In the genomic region with DNA sequence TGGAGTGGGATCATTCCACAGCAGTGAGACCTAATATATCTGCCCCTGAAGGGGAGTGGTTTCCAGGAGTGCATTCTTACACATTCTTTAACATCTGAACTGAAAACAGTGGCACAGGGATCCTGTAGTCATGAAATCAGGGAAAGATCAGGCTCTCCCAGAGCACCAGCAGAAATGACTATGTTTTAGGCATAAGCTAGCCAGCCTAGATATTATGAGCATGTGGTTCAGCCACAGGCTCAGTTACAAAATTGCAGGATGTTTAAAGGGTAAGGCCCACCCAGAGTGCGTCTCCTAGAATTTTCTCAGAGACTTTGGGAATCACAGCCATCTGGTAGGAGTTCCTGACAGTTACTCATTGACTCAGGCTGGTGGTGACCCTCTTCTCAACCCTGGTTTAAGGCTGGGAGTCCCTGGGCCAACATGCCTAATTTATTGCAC, we compare ENCODE assay signal across 15 cellular contexts. TPM values are rescaled to one million over a fixed set of nuclear protein-coding genes. Genes with fewer than 3 reads are reported as not detected.
DNase-seq lines count a peak whose midpoint lies in the region; ATAC-seq, FAIRE-seq and TF ChIP-seq lines count a peak whose summit lies in the region.
"Had no signal": no experiment of that assay in that cellular context is flagged by ENCODE, and none has a peak within 500 bp of the region (broad histone marks: within the 10 kb centered on the region; RNA-seq: fewer than 3 reads in every experiment).

No MANE protein-coding gene starts in this region.

- no peak overlapping the region for H3K4me3 ChIP-seq in GM23338
- no peak overlapping the region for H3K4me3 ChIP-seq in ascending aorta

- H3F3A ChIP-seq in GM23338 (replicated peaks; ENCODE audit: low read depth): no peaks in the 10 kb centered on the region

- H3K9me3 ChIP-seq in ascending aorta: no peaks in the 10 kb centered on the region

- H3K79me2 ChIP-seq in GM23338 (replicated peaks; ENCODE audit: insufficient read depth): peaks cover 43% of the 10 kb centered on the region

- H3K4me3 Mint-ChIP-seq in GM23338: no peak overlapping the region
- H3K4me3 Mint-ChIP-seq: activated CD4-positive, alpha-beta T cell treated with anti-CD3 and anti-CD28 coated beads for 36 hours; activated T-cell treated with anti-CD3 and anti-CD28 coated beads, Interleukin-2, amount 50 U/mL, for 72 hours; CD4-positive, alpha-beta memory T cell; T-helper 17 cell had no signal

- peaks cover 44% of the 10 kb centered on the region for H3K4me1 Mint-ChIP-seq in GM23338
- H3K4me1 Mint-ChIP-seq: activated CD4-positive, alpha-beta T cell treated with anti-CD3 and anti-CD28 coated beads for 36 hours; CD4-positive, alpha-beta memory T cell; T-helper 17 cell had no signal

- H3K27ac ChIP-seq in GM23338 (ENCODE audit: low read depth) (no peak overlapping the region), ascending aorta (peak overlapping the region; percentile 77 to 80)

- H3K27me3 Mint-ChIP-seq in GM23338 (ENCODE audit: insufficient read depth, low read depth, poor library complexity): peaks cover 4% of the 10 kb centered on the region

- ATAC-seq in GM23338: no peak
- ATAC-seq: activated CD4-positive, alpha-beta T cell treated with anti-CD3 and anti-CD28 coated beads for 36 hours; activated T-cell treated with anti-CD3 and anti-CD28 coated beads, Interleukin-2, amount 50 U/mL, for 72 hours; T-helper 17 cell had no signal

- H2AFZ ChIP-seq in GM23338: no peak overlapping the region

- H3K36me3 Mint-ChIP-seq in GM23338 (ENCODE audit: low read depth): peaks cover 56% of the 10 kb centered on the region
- H3K36me3 Mint-ChIP-seq: CD4-positive, alpha-beta memory T cell had no signal

- H3K4me1 ChIP-seq in GM23338 (ENCODE audit: insufficient read depth): peaks cover 12% of the 10 kb centered on the region
- peaks cover 26 to 91% of the 10 kb centered on the region in 2 donors for H3K4me1 ChIP-seq in ascending aorta

- intact Hi-C loops in ascending aorta (cut with DNase I): loop anchor here (10.0 kb wide), 2 partner anchors 315 to 755 kb away; partner anchors contain the start of genes COX17, GTF2E1 and RABL3

- no peaks in the 10 kb centered on the region; the same call in 2 of the 3 replicates for H3K9me3 Mint-ChIP-seq in GM23338
- H3K9me3 Mint-ChIP-seq: activated T-cell treated with anti-CD3 and anti-CD28 coated beads, Interleukin-2, amount 50 U/mL, for 72 hours; CD4-positive, alpha-beta memory T cell had no signal

- H3K9me2 ChIP-seq in GM23338 (ENCODE audit: insufficient read depth): no peaks in the 10 kb centered on the region

- no peak overlapping the region for H3K4me2 ChIP-seq in GM23338

- H3K27ac Mint-ChIP-seq in GM23338: 0 out of 2 replicates have a peak overlapping the region, but pooled peaks have one; percentile 28
- H3K27ac Mint-ChIP-seq: activated CD4-positive, alpha-beta T cell treated with anti-CD3 and anti-CD28 coated beads for 36 hours; activated T-cell treated with anti-CD3 and anti-CD28 coated beads, Interleukin-2, amount 50 U/mL, for 72 hours; CD4-positive, alpha-beta memory T cell; T-helper 17 cell had no signal

- no peak for FAIRE-seq in urothelium cell line (lab: Jason Lieb, UNC)

- H3K36me3 ChIP-seq in GM23338 (ENCODE audit: insufficient read depth) (peaks cover 17% of the 10 kb centered on the region; the same call in 1 of the 2 replicates), ascending aorta (peaks cover 10 to 18% of the 10 kb centered on the region in 2 donors)

- H3K27me3 ChIP-seq in GM23338 (ENCODE audit: insufficient read depth) (no peaks in the 10 kb centered on the region), ascending aorta (no peaks in the 10 kb centered on the region)

- peaks cover 16% of the 10 kb centered on the region for H4K20me1 ChIP-seq in GM23338 (replicated peaks; ENCODE audit: insufficient read depth)

- DNase-seq in GM23338 (ENCODE audit: low spot score) (no peak), ascending aorta (ENCODE audit: low spot score in 2 of 2) (peak in 1 of 2 donors; percentile 64), iris pigment epithelial cell (ENCODE audit: low read depth) (peak; percentile 47), stromal cell of bone marrow (ENCODE audit: low read depth) (peak; percentile 76), urothelium cell line (ENCODE audit: low spot score) (no peak), NCI-H526 (lab: John Stamatoyannopoulos, UW) (no peak), DMS 273 treated with DMSO at 0.1 percent for 48 hours (lab: John Stamatoyannopoulos, UW) (no peak)
- DNase-seq: activated CD4-positive, alpha-beta T cell treated with anti-CD3 and anti-CD28 coated beads for 36 hours; activated T-cell treated with anti-CD3 and anti-CD28 coated beads, Interleukin-2, amount 50 U/mL, for 72 hours; CD4-positive, alpha-beta memory T cell; NCI-H1092 treated with DMSO at 0.1 percent for 48 hours; NCI-H226; stimulated activated CD4-positive, alpha-beta T cell treated with anti-CD3 and anti-CD28 coated beads, Interleukin-4, amount 100 ng/mL, for 24 hours; stimulated activated naive CD4-positive, alpha-beta T cell; T-helper 17 cell had no signal

- no peak for TF ChIP-seq CTCF in GM23338 (conservative IDR thresholded peaks at IDR 0.05; ENCODE audit: low read depth in 2 of 2)
- TF ChIP-seq CTCF in ascending aorta (IDR thresholded peaks at IDR 0.05): no peak

TF ChIP-seq in GM23338, 12 proteins besides CTCF, POLR2A, EP300 and RAD21 (continues in another document):
- TF ChIP-seq ZNF462 (CRISPR knock-in tag; IDR thresholded peaks at IDR 0.05): no peak
- no peak for TF ChIP-seq JUNB (IDR thresholded peaks at IDR 0.05; ENCODE audit: unreplicated experiment)
- no peak for TF ChIP-seq CREB1 (CRISPR knock-in tag; IDR thresholded peaks at IDR 0.05; ENCODE audit: low read depth)
- no peak for TF ChIP-seq NANOG (IDR thresholded peaks at IDR 0.05; ENCODE audit: borderline replicate concordance)

RNA-seq across cellular contexts. Expression of gene FSTL1, which starts 20.9 kb away (rescaled TPM):
- total RNA-seq in GM23338 (2014; rRNA removed; shearing (Covaris generic)): 258 and 272 TPM in 2 replicates
- 49.1 and 50.8 TPM in 2 replicates for polyA plus RNA-seq in GM23338 (2016; fragmentation: Nextera tagmentation; extraction: Ambion mirVana)
- total RNA-seq in ascending aorta: 790 TPM
- polyA plus RNA-seq: CD4-positive, alpha-beta memory T cell had no signal

Comparison
In these comparisons a context has a peak if more than half of its experiments do, and no peak if none do; other contexts are left out.
1. DNase-seq: peak in iris pigment epithelial cell (single experiment) and stromal cell of bone marrow (single experiment); none in GM23338 (single experiment), urothelium cell line (single experiment), NCI-H526 (0 of 2) and DMS 273 treated with DMSO at 0.1 percent for 48 hours (single experiment).